In genomic region chr15:60592386-60593339, GRCh38 we compare ENCODE assay signal across 7 cellular contexts.
DNase-seq lines count a peak whose midpoint lies in the region; ATAC-seq and FAIRE-seq lines count a peak whose summit lies in the region.

No MANE protein-coding gene starts in this region.

- H3K27me3 ChIP-seq in layer of hippocampus (ENCODE audit: control insufficient read depth, insufficient read depth, low read length) = no peaks in the 10 kb centered on the region

- DNase-seq in GM18507 (ENCODE audit: extremely low spot score, insufficient read length, low read depth) = no peak
- DNase-seq in NCI-H2107 treated with DMSO at 0.1 percent for 48 hours (lab: John Stamatoyannopoulos, UW; ENCODE audit: unreplicated experiment) = peak; percentile 48
- DNase-seq in cerebellar cortex (ENCODE audit: low spot score) = peak; percentile 65
- peak; percentile 70 to 74 for DNase-seq in stimulated activated CD4-positive, alpha-beta T cell treated with anti-CD3 and anti-CD28 coated beads, Interleukin-1b, Interleukin-23, amount 100 ng/mL, for 4 hours (ENCODE audit: low read depth in 2 of 2)

- ATAC-seq in HG02970 (IDR thresholded peaks at IDR 0.05; ENCODE audit: low FRiP score, unreplicated experiment) = peak; percentile 82
- peak; percentile 84 to 87 for ATAC-seq in activated CD4-positive, CD25-positive, alpha-beta regulatory T cell treated with anti-CD3 and anti-CD28 coated beads, Interleukin-2, amount 50 U/mL, for 24 hours

- FAIRE-seq in GM18507 (lab: Jason Lieb, UNC) = peak; percentile 75

- H3K27ac ChIP-seq in layer of hippocampus (ENCODE audit: low read depth, low read length) = peak overlapping the region; percentile 78
